8 cellular contexts compared by ENCODE assay signal in the genomic region with DNA sequence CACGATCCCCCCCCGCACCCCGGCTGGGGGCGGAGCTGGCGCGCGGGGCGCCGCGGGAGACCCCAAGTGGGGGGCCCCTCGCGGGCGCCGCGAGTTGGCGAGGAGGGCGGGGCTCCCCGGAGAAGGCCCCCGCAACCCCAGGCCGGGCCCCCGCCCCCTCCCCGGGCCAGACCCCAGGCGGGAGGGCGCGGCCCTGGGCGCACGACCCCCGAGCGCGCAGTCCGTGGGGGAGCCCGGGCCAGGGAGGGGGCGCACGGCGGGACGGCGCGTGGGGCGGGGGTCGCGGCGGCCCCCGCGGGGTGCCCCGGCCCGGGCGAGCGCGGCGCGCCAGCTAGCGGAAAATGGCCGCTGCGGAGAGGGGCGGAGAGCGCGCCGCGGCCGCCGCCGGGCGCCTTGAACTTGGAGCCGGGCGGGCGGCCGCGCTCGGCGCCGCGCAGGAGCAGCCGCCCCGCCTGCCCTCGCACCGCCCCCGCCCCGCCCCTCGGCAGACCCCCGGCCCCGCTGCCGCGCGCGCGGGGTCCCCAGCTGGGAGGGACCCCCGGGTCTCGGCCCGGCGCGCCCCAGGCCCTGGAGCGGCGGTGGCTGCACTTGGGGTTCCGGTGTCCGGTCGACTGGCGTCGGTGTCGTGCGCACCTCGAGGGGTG. TPM values are rescaled to one million over a fixed set of nuclear protein-coding genes. Genes with fewer than 3 reads are reported as not detected.
DNase-seq lines count a peak whose midpoint lies in the region; ATAC-seq and FAIRE-seq lines count a peak whose summit lies in the region.

No MANE protein-coding gene starts in this region.

- H3K4me1 ChIP-seq in ACC112 (ENCODE audit: control insufficient read depth, insufficient read depth, low read length, unreplicated experiment) (no peaks in the 10 kb centered on the region), SJCRH30 (no peaks in the 10 kb centered on the region; the same call in 1 of the 2 replicates)

- peak; percentile 25 for ATAC-seq in GM18909 (IDR thresholded peaks at IDR 0.05; ENCODE audit: poor library complexity, unreplicated experiment)

- H3K36me3 ChIP-seq in ACC112 (ENCODE audit: insufficient read depth, low read length): no peaks in the 10 kb centered on the region
- H3K36me3 ChIP-seq in SJCRH30: no peaks in the 10 kb centered on the region

- DNase-seq in SJCRH30: peak in 1 of 2 experiments; percentile 39
- peak; percentile 64 for DNase-seq in cerebellum (ENCODE audit: low spot score)
- peak; percentile 34 for DNase-seq in midbrain (lab: John Stamatoyannopoulos, UW)
- peak; percentile 73 for DNase-seq in urothelium cell line (ENCODE audit: low spot score)
- no peak for DNase-seq in H4 (ENCODE audit: low spot score)
- no peak for DNase-seq in ureter (ENCODE audit: low spot score)

- H2AFZ ChIP-seq in ACC112 (ENCODE audit: low read length, unreplicated experiment): no peak overlapping the region

- H3K4me3 ChIP-seq in ACC112 (ENCODE audit: low read depth, low read length): peak overlapping the region; percentile 92
- H3K4me3 ChIP-seq in SJCRH30: peak overlapping the region; percentile 74

- peak overlapping the region; percentile 18; the same call in 1 of the 2 replicates for H3K27ac ChIP-seq in ACC112 (ENCODE audit: low read depth, low read length)
- no peak overlapping the region for H3K27ac ChIP-seq in SJCRH30

- no peaks in the 10 kb centered on the region for H3K9me3 ChIP-seq in SJCRH30 (replicated peaks)

- FAIRE-seq in urothelium cell line (lab: Jason Lieb, UNC): no peak

- H3K79me2 ChIP-seq in ACC112 (ENCODE audit: control insufficient read depth, insufficient read depth, low read length, unreplicated experiment): peaks cover 21% of the 10 kb centered on the region

- H3K27me3 ChIP-seq in ACC112 (ENCODE audit: insufficient read depth, low read length): no peaks in the 10 kb centered on the region
- peaks cover 3% of the 10 kb centered on the region; the same call in 1 of the 2 replicates for H3K27me3 ChIP-seq in SJCRH30

RNA-seq across cellular contexts. Expression of gene NFIC, which starts 6.4 kb away (rescaled TPM):
- total RNA-seq in SJCRH30 (2014; rRNA removed; shearing (Covaris generic)): 15.1 and 16.4 TPM in 2 replicates
- total RNA-seq in cerebellum (7.3 TPM), ureter (141 TPM)
- total RNA-seq in H4 (2014; rRNA removed; shearing (Covaris generic)): 19.8 and 20.0 TPM in 2 replicates

Comparison
In these comparisons a context has a peak if more than half of its experiments do, and no peak if none do; other contexts are left out.
1. DNase-seq: peak in cerebellum (single experiment), midbrain (single experiment) and urothelium cell line (single experiment); none in H4 (single experiment) and ureter (single experiment).